Comparison of ENCODE assay signal across 1 cellular context in genomic region chr22:26674211-26675190, GRCh38.
TF ChIP-seq lines count a peak whose summit lies in the region.

No MANE protein-coding gene starts in this region.

TF ChIP-seq in IMR-90, 13 proteins besides CTCF, POLR2A, EP300 and RAD21:
- TF ChIP-seq CEBPB (IDR thresholded peaks at IDR 0.05; ENCODE audit: low read depth, low read length) (no peak), FOS (IDR thresholded peaks at IDR 0.05; ENCODE audit: low read depth, low read length) (no peak), MXI1 (IDR thresholded peaks at IDR 0.05; ENCODE audit: borderline replicate concordance, low read depth, low read length) (no peak), CHD1 (IDR thresholded peaks at IDR 0.05; ENCODE audit: low read depth, low read length) (no peak), USF2 (IDR thresholded peaks at IDR 0.05; ENCODE audit: low read depth, low read length) (no peak), MAZ (IDR thresholded peaks at IDR 0.05; ENCODE audit: borderline replicate concordance, low read depth, low read length) (no peak), NFE2L2 (IDR thresholded peaks at IDR 0.05; ENCODE audit: low read depth, low read length) (no peak), BHLHE40 (IDR thresholded peaks at IDR 0.05; ENCODE audit: low read depth, low read length) (no peak), RFX5 (IDR thresholded peaks at IDR 0.05; ENCODE audit: low read depth, low read length) (no peak), SMC3 (IDR thresholded peaks at IDR 0.05; ENCODE audit: low read depth, low read length) (no peak), MAFK (IDR thresholded peaks at IDR 0.05; ENCODE audit: low read depth, low read length) (no peak)
TF ChIP-seq in IMR-90: peak in this region for 0.
